1 cellular context compared by ENCODE assay signal in the genomic region with DNA sequence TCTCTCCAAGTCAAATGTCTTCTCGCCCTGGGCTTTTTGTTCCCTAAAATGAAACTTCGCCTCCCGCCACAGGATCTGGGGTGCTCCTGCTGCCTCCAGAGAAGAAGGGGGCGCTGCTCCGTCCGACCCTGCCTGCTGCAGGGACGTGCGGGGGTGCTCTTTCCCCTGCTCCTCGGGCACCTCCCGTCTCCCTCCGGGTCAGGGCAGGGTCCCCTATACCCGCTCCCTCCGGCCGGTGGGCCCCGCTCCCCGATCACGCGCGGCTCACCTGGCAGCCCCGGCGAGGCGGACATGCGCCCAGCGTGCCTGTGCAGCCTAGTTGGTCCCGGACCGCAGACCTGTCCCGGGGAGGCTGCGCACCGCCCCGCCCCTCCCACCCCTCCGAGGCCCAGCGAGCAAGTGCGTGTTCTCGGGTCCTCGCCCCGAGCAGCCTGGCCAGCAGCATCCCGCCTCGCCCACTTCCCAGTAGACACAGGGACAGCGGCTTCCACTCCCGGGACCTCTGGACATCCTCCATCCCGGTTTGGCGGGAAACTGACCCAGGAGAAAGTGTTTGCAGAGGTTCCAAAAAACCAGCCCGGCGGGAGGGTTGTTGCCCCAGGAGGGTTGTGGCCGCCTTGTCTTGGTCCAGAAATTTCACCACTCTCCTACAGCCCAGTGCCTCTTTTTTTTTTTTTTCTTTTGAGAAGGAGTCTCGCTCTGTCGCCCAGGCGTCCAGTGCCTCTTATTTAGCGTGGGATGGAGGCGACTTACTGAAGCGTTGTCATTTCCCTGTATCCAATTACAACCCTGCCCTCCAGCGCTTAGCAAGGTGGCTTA.
TF ChIP-seq lines count a peak whose summit lies in the region.

OXGR1 (minus strand) TSS at position 447 of the 819 bp plus-strand sequence. CDS start 6,717 bp downstream, outside the sequence.

TF ChIP-seq in WTC11, 78 proteins besides CTCF, POLR2A, EP300 and RAD21 (continued from another document):
- TF ChIP-seq, protein P1, sequence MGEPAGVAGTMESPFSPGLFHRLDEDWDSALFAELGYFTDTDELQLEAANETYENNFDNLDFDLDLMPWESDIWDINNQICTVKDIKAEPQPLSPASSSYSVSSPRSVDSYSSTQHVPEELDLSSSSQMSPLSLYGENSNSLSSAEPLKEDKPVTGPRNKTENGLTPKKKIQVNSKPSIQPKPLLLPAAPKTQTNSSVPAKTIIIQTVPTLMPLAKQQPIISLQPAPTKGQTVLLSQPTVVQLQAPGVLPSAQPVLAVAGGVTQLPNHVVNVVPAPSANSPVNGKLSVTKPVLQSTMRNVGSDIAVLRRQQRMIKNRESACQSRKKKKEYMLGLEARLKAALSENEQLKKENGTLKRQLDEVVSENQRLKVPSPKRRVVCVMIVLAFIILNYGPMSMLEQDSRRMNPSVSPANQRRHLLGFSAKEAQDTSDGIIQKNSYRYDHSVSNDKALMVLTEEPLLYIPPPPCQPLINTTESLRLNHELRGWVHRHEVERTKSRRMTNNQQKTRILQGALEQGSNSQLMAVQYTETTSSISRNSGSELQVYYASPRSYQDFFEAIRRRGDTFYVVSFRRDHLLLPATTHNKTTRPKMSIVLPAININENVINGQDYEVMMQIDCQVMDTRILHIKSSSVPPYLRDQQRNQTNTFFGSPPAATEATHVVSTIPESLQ (CRISPR knock-in tag; IDR thresholded peaks at IDR 0.05), result no peak
- no peak for TF ChIP-seq CREB1 (CRISPR knock-in tag; IDR thresholded peaks at IDR 0.05)
- TF ChIP-seq MAX (CRISPR knock-in tag; IDR thresholded peaks at IDR 0.05), result peak; percentile 84
- TF ChIP-seq OVOL2 (CRISPR knock-in tag; IDR thresholded peaks at IDR 0.05; ENCODE audit: borderline replicate concordance), result no peak
- 0 out of 2 replicates have a peak, but pooled peaks have one; percentile 27 for TF ChIP-seq ZNF317 (CRISPR knock-in tag; IDR thresholded peaks at IDR 0.05; ENCODE audit: borderline replicate concordance, low read depth)
- no peak for TF ChIP-seq IRF2 (CRISPR knock-in tag; IDR thresholded peaks at IDR 0.05; ENCODE audit: borderline replicate concordance, low read depth)
- no peak for TF ChIP-seq GRHL2 (CRISPR knock-in tag; IDR thresholded peaks at IDR 0.05; ENCODE audit: insufficient replicate concordance, severe bottlenecking)
- TF ChIP-seq KAT7 (CRISPR knock-in tag; IDR thresholded peaks at IDR 0.05; ENCODE audit: borderline replicate concordance), result peak; percentile 64; the same call in 1 of the 2 replicates
- TF ChIP-seq, protein P2, sequence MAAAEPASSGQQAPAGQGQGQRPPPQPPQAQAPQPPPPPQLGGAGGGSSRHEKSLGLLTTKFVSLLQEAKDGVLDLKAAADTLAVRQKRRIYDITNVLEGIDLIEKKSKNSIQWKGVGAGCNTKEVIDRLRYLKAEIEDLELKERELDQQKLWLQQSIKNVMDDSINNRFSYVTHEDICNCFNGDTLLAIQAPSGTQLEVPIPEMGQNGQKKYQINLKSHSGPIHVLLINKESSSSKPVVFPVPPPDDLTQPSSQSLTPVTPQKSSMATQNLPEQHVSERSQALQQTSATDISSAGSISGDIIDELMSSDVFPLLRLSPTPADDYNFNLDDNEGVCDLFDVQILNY (CRISPR knock-in tag; IDR thresholded peaks at IDR 0.05), result peak; percentile 81; the same call in 1 of the 2 replicates
- no peak for TF ChIP-seq SOX15 (CRISPR knock-in tag; IDR thresholded peaks at IDR 0.05)
- 0 out of 2 replicates have a peak, but pooled peaks have one; percentile 60 for TF ChIP-seq ZNF219 (CRISPR knock-in tag; IDR thresholded peaks at IDR 0.05; ENCODE audit: borderline replicate concordance)
- TF ChIP-seq ZNF396 (CRISPR knock-in tag; IDR thresholded peaks at IDR 0.05; ENCODE audit: borderline replicate concordance), result no peak
- TF ChIP-seq, protein P3, sequence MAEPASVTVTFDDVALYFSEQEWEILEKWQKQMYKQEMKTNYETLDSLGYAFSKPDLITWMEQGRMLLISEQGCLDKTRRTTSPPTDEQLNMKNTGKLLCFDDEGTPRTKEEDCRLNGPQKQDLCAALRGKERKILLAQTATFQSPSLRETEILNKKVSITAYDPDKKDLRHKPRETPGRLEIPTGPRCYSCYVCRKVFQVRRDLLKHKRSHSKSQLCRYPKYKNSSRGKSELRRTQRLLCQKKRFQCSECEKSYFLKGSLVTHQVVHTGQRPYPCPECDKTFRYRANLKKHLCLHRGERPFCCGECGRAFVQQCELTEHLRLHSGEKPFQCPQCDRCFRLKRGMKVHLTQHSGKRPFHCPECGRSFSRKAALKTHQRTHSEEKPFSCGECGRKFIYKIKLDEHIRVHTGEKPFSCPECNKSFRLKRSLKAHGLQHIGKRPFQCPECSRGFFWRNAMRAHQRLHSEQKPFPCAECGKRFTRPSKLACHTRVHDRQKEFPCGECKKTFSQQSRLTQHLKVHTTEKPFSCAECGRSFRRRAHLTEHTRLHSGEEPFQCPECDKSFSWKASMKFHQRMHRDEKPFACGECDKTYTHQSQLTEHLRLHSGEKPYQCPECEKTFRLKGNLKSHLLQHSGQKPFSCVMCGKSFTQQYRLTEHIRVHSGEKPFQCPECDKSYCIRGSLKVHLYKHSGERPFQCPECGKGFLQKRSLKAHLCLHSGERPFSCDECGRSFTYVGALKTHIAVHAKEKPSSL (CRISPR knock-in tag; conservative IDR thresholded peaks at IDR 0.05), result no peak
- no peak for TF ChIP-seq NFYB (CRISPR knock-in tag; conservative IDR thresholded peaks at IDR 0.05; ENCODE audit: low read depth)
TF ChIP-seq in WTC11: peak in this region for 15.
